Comparison of ENCODE assay signal across 10 cellular contexts in the genomic region with DNA sequence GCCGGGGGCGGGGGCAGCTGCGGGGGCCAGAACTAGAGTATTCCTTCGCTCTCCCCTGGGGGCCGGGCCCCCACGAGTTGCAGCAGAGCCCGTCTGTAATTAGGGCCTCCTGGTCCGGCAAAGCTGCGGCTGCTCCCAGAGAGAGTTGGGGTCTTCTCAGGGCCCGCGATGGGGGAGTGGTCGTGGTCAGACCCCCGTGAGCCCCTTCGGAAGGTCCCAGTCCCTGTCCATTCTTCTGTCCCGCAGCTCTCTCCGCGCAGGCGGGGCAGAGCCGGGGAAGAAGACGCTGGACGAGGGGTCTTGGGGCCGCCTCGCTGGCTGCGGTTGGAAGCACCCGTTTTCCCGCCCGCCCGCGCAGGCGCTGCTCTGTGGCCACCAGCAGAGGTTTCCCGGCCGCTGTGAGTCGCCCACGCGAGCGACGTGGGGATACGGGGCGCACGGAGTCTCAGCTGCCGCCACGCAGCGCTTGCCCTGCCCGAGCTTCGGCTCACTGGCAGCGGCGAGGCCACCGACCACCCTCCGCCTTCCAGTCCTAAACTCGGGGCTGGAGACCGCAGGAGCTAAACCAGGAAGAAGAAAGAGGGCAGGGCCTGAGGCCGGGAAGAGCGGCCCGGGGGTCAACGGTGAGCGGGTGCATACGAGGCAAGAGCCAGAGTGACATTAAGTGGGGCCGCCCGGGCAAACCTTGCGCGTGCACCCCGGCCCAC. TPM values are rescaled to one million over a fixed set of nuclear protein-coding genes. Genes with fewer than 3 reads are reported as not detected.
DNase-seq lines count a peak whose midpoint lies in the region; ATAC-seq and TF ChIP-seq lines count a peak whose summit lies in the region.
"Had no signal": no experiment of that assay in that cellular context is flagged by ENCODE, and none has a peak within 500 bp of the region (broad histone marks: within the 10 kb centered on the region; RNA-seq: fewer than 3 reads in every experiment).

No MANE protein-coding gene starts in this region.

- no peak overlapping the region for H3K27ac Mint-ChIP-seq in osteocyte (ENCODE audit: unreplicated experiment)
- H3K27ac Mint-ChIP-seq: CD8-positive, alpha-beta memory T cell had no signal

- H3K4me3 Mint-ChIP-seq in osteocyte (ENCODE audit: unreplicated experiment): peak overlapping the region; percentile 61

- ATAC-seq in SK-N-SH treated with all-trans-retinoic acid at 6 μM for 48 hours (0 out of 3 replicates have a peak, but pooled peaks have one; percentile 7), HG03571 (IDR thresholded peaks at IDR 0.05; ENCODE audit: unreplicated experiment) (no peak)

- no peaks in the 10 kb centered on the region for H3K9me3 Mint-ChIP-seq in osteocyte (ENCODE audit: unreplicated experiment)
- H3K9me3 Mint-ChIP-seq: CD8-positive, alpha-beta memory T cell had no signal

- peak; percentile 57 for DNase-seq in AG20443 (ENCODE audit: low spot score)
- peak in 1 of 2 donors; percentile 9 for DNase-seq in foreskin fibroblast
- DNase-seq in osteocyte (ENCODE audit: extremely low spot score, unreplicated experiment): no peak
- no peak for DNase-seq in NOMO-1 treated with DMSO at 0.1 percent for 48 hours (lab: John Stamatoyannopoulos, UW; ENCODE audit: unreplicated experiment)
- DNase-seq in NCI-H1092 treated with DMSO at 0.1 percent for 48 hours (lab: John Stamatoyannopoulos, UW): no peak
- DNase-seq in NCI-H2029 treated with DMSO at 0.1 percent for 48 hours (lab: John Stamatoyannopoulos, UW): no peak
- DNase-seq: CD8-positive, alpha-beta memory T cell; islet precursor cell had no signal

- TF ChIP-seq CTCF in foreskin fibroblast (IDR thresholded peaks at IDR 0.05; ENCODE audit: low read depth, low read length) (no peak), osteocyte (IDR thresholded peaks at IDR 0.05) (no peak)

- peaks cover 6% of the 10 kb centered on the region for H3K4me1 Mint-ChIP-seq in osteocyte (ENCODE audit: unreplicated experiment)

- H3K4me3 ChIP-seq in foreskin fibroblast (ENCODE audit: low read depth in 1 of 2, low read length in 2 of 2): peak overlapping the region; percentile 15 to 18

- no peaks in the 10 kb centered on the region for H3K36me3 Mint-ChIP-seq in osteocyte (ENCODE audit: unreplicated experiment)
- H3K36me3 Mint-ChIP-seq: CD8-positive, alpha-beta memory T cell had no signal

- peaks cover 71% of the 10 kb centered on the region for H3K27me3 Mint-ChIP-seq in osteocyte (ENCODE audit: unreplicated experiment)

TF ChIP-seq in SK-N-SH treated with all-trans-retinoic acid at 6 μM for 48 hours, 23 proteins besides CTCF, POLR2A, EP300 and RAD21:
- TF ChIP-seq CSDC2 (CRISPR knock-in tag; IDR thresholded peaks at IDR 0.05) (no peak), TSHZ2 (CRISPR knock-in tag; IDR thresholded peaks at IDR 0.05) (no peak), ARNTL (CRISPR knock-in tag; IDR thresholded peaks at IDR 0.05; ENCODE audit: borderline replicate concordance, low read depth) (no peak), ZC3H10 (CRISPR knock-in tag; IDR thresholded peaks at IDR 0.05) (no peak), RARB (CRISPR knock-in tag; IDR thresholded peaks at IDR 0.05) (no peak), ZNF70 (CRISPR knock-in tag; IDR thresholded peaks at IDR 0.05) (no peak), PPARA (CRISPR knock-in tag; IDR thresholded peaks at IDR 0.05; ENCODE audit: borderline replicate concordance) (no peak), TCF4 (CRISPR knock-in tag; IDR thresholded peaks at IDR 0.05; ENCODE audit: borderline replicate concordance) (no peak), BACH2 (CRISPR knock-in tag; IDR thresholded peaks at IDR 0.05; ENCODE audit: borderline replicate concordance) (no peak), ESRRG (CRISPR knock-in tag; IDR thresholded peaks at IDR 0.05) (no peak), ZNF565 (CRISPR knock-in tag; conservative IDR thresholded peaks at IDR 0.05; ENCODE audit: low read depth) (no peak), ZNF8 (CRISPR knock-in tag; IDR thresholded peaks at IDR 0.05) (no peak), CREB5 (CRISPR knock-in tag; IDR thresholded peaks at IDR 0.05; ENCODE audit: low read depth) (no peak)
- TF ChIP-seq, protein P1, sequence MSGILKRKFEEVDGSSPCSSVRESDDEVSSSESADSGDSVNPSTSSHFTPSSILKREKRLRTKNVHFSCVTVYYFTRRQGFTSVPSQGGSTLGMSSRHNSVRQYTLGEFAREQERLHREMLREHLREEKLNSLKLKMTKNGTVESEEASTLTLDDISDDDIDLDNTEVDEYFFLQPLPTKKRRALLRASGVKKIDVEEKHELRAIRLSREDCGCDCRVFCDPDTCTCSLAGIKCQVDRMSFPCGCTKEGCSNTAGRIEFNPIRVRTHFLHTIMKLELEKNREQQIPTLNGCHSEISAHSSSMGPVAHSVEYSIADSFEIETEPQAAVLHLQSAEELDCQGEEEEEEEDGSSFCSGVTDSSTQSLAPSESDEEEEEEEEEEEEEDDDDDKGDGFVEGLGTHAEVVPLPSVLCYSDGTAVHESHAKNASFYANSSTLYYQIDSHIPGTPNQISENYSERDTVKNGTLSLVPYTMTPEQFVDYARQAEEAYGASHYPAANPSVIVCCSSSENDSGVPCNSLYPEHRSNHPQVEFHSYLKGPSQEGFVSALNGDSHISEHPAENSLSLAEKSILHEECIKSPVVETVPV (CRISPR knock-in tag; IDR thresholded peaks at IDR 0.05): no peak

RNA-seq across cellular contexts. Expression of gene EMX2, which starts 7.3 kb away (rescaled TPM):
- total RNA-seq in osteocyte: 3.0 TPM in 2 replicates
- total RNA-seq: CD8-positive, alpha-beta memory T cell had no signal
